Comparison of ENCODE assay signal across 8 cellular contexts in the genomic region with DNA sequence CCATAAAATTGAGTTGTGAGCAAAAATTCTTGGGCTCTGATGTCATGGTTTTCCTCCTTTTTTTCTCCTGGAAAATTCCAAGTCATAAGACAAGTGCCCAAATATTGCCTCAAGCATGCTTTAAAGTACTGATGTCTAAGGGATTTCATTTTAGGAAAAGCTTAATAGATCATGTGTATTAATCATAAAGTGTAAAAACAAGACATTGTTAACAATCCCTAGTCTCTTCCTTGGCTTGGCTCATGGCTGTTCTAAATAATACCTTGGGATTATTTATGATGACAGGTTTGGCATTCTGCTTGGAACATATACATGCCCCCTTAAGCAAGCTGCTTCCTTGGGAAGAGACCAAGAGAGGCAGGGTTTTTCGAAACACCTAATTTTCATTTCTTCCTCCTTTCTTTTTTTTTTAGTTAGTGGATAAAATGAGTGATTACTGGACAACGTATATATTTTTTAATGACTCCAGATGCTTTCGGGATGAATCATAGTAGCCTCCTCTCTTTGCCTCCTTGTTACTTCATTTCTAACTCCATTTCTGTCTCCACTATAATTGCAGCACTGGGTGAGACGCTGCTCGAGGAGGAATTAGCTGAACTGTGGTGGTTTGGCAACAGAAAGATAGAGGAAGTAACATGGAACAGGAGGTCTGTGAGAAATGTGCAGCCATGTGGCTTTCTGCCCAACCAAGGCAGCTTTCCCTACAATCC.
DNase-seq lines count a peak whose midpoint lies in the region; ATAC-seq and TF ChIP-seq lines count a peak whose summit lies in the region.

No MANE protein-coding gene starts in this region.

- H3K27me3 ChIP-seq in heart right ventricle: peaks cover 0 to 4% (median 0%) of the 10 kb centered on the region in 7 donors

- intact Hi-C loops in heart right ventricle (cut with DNase I): loop anchor here in 1 of 10 donors (5.0 kb wide), 1 partner anchor 666 kb away; no protein-coding TSS in a partner anchor

- peak; percentile 94 for DNase-seq in A172 (ENCODE audit: low spot score)
- peak; percentile 93 for DNase-seq in H4 (ENCODE audit: low spot score)
- peak; percentile 89 for DNase-seq in SKM-1 (lab: John Stamatoyannopoulos, UW; ENCODE audit: unreplicated experiment)
- peak in 1 of 2 donors; percentile 12 for DNase-seq in heart right ventricle
- DNase-seq in NCI-H2196 (lab: John Stamatoyannopoulos, UW; ENCODE audit: unreplicated experiment): no peak
- DNase-seq in ACHN: no peak

- no peaks in the 10 kb centered on the region for H3K36me3 ChIP-seq in heart right ventricle

- H3K9me3 ChIP-seq in heart right ventricle: no peaks in the 10 kb centered on the region

- H3K4me3 ChIP-seq in heart right ventricle: no peak overlapping the region

- H3K4me1 ChIP-seq in heart right ventricle: peaks cover 0 to 19% (median 0%) of the 10 kb centered on the region in 9 donors

- no peak overlapping the region for H3K27ac ChIP-seq in heart right ventricle

- TF ChIP-seq CTCF in heart right ventricle (IDR thresholded peaks at IDR 0.05): no peak

- 49 to 58% methylated on average over 5 of the region's 5 CpGs for WGBS in heart right ventricle, 2 donors

- ATAC-seq in heart right ventricle (peak in 6 of 8 donors; percentile 50 to 80 (median 72)), HG02763 (IDR thresholded peaks at IDR 0.05; ENCODE audit: unreplicated experiment) (no peak), GM21529 (IDR thresholded peaks at IDR 0.05; ENCODE audit: unreplicated experiment) (no peak)

- in situ Hi-C loops in ACHN (cut with HindIII; ENCODE audit: low pct_ligation_motif_present, low pct_unique_long_range_greater_than_20kb, low sequenced_read_pairs): no loop called here

Comparison
In these comparisons a context has a peak if more than half of its experiments do, and no peak if none do; other contexts are left out.
1. DNase-seq: peak in A172 (single experiment), H4 (single experiment) and SKM-1 (single experiment); none in NCI-H2196 (single experiment) and ACHN (single experiment).
2. ATAC-seq: peak in heart right ventricle (6 of 8); none in HG02763 (single experiment) and GM21529 (single experiment).